ENCODE assay signal across 8 cellular contexts in genomic region chr17:45601605-45602539, GRCh38.
A peak's percentile ranks its signal among the peaks of the same experiment; 100 is the strongest.
DNase-seq lines count a peak whose midpoint lies in the region; ATAC-seq, FAIRE-seq and TF ChIP-seq lines count a peak whose summit lies in the region.
"Not testable (repeated sequence)": the region's sequence is repeated elsewhere in the genome, so short reads cannot be mapped to it uniquely, and the experiment has no call there.

No MANE protein-coding gene starts in this region.

- H3K36me3 ChIP-seq in HUES64 (ENCODE audit: insufficient read depth, low read length); K562 (ENCODE audit: control insufficient read depth, insufficient read depth, low read length); lower lobe of right lung; aorta (ENCODE audit: control insufficient read depth in 1 of 2, insufficient read depth in 2 of 2, low read length in 1 of 2): not testable (repeated sequence)

- DNase-seq in ELF-1 (ENCODE audit: low read depth, low spot score), result peak; percentile 32
- peak in 1 of 4 experiments; percentile 20 for DNase-seq in K562 (ENCODE audit: extremely low read depth in 1 of 4, low spot score in 3 of 4)
- DNase-seq in Right ventricle myocardium inferior (ENCODE audit: missing footprints); right cardiac atrium; lower lobe of right lung; sciatic nerve (ENCODE audit: low spot score); aorta: not testable (repeated sequence)

- not testable (repeated sequence) for H3K79me2 ChIP-seq in K562 (ENCODE audit: control insufficient read depth, insufficient read depth, low read length)

- peak; percentile 67 for ATAC-seq in K562
- ATAC-seq in Right ventricle myocardium inferior, result peak; percentile 31
- peak; percentile 65 to 67 for ATAC-seq in right cardiac atrium
- ATAC-seq in lower lobe of right lung, result peak; percentile 56 to 64
- peak; percentile 45 for ATAC-seq in sciatic nerve
- ATAC-seq in aorta (ENCODE audit: low FRiP score), result peak; percentile 62

- intact Hi-C loops in K562 (cut with micrococcal nuclease); Right ventricle myocardium inferior (cut with DNase I); right cardiac atrium (cut with DNase I); lower lobe of right lung (cut with DNase I); sciatic nerve (cut with DNase I); aorta (cut with DNase I): not testable (repeated sequence)

- not testable (repeated sequence) for TF ChIP-seq POLR2A in K562 (conservative IDR thresholded peaks at IDR 0.05)

- TF ChIP-seq EP300 in K562 (IDR thresholded peaks at IDR 0.05; ENCODE audit: low read length), result not testable (repeated sequence)

- FAIRE-seq in K562 (lab: Jason Lieb, UNC), result not testable (repeated sequence)

- not testable (repeated sequence) for TF ChIP-seq CTCF in K562 (IDR thresholded peaks at IDR 0.05 in 2 of 3, conservative IDR thresholded peaks at IDR 0.05 in 1 of 3; ENCODE audit: insufficient read depth in 2 of 3, low read depth in 1 of 3, low read length in 3 of 3); lower lobe of right lung (IDR thresholded peaks at IDR 0.05)

- CTCF ChIA-PET in K562 (lab: Yijun Ruan, JAX; ENCODE audit: low intra/inter-chr PET ratio), result not testable (repeated sequence)

- TF ChIP-seq RAD21 in K562 (CRISPR knock-in tag; conservative IDR thresholded peaks at IDR 0.05 in 1 of 2, IDR thresholded peaks at IDR 0.05 in 1 of 2), result not testable (repeated sequence)

- not testable (repeated sequence) for H3K9me3 ChIP-seq in HUES64 (ENCODE audit: insufficient read depth, low read depth, low read length); K562 (replicated peaks; ENCODE audit: control insufficient read depth, insufficient read depth, low read depth, low read length); right cardiac atrium (ENCODE audit: control insufficient read depth, low read length); lower lobe of right lung; aorta (ENCODE audit: control insufficient read depth, low read length)

- POLR2A ChIA-PET in K562 (lab: Yijun Ruan, JAX), result not testable (repeated sequence)

- not testable (repeated sequence) for H3K4me1 ChIP-seq in HUES64 (ENCODE audit: insufficient read depth, low read length); K562 (replicated peaks in 1 of 2; ENCODE audit: control insufficient read depth in 2 of 2, insufficient read depth in 2 of 2, low read length in 2 of 2); right cardiac atrium (ENCODE audit: control insufficient read depth, insufficient read depth, low read length); lower lobe of right lung; aorta (ENCODE audit: control insufficient read depth in 1 of 2, insufficient read depth in 2 of 2, low read length in 2 of 2)

- H4K20me1 ChIP-seq in K562 (replicated peaks; ENCODE audit: control insufficient read depth, insufficient read depth, low read length), result not testable (repeated sequence)

- H3K9ac ChIP-seq in HUES64 (ENCODE audit: low read depth, low read length); K562 (ENCODE audit: insufficient read depth in 1 of 2, low read depth in 2 of 2, low read length in 2 of 2): not testable (repeated sequence)

- H2AFZ ChIP-seq in K562 (ENCODE audit: low read depth, low read length), result not testable (repeated sequence)

- H3K27me3 ChIP-seq in HUES64 (ENCODE audit: insufficient read depth, low read length); K562 (ENCODE audit: control insufficient read depth in 2 of 2, insufficient read depth in 2 of 2, low read length in 2 of 2); right cardiac atrium (ENCODE audit: control insufficient read depth, insufficient read depth); lower lobe of right lung (ENCODE audit: low read depth); aorta (ENCODE audit: control insufficient read depth in 1 of 2, insufficient read depth in 2 of 2, low read length in 1 of 2): not testable (repeated sequence)

- WGBS in HUES64, result 74% methylated on average over 13 of the region's 63 CpGs
- WGBS in K562 (ENCODE audit: insufficient coverage, low coverage, missing lambda C conversion rate), result 28% methylated on average over 13 of the region's 63 CpGs
- 69% methylated on average over 24 of the region's 63 CpGs for WGBS in right cardiac atrium
- WGBS in aorta, 2 donors, result 63 to 86% methylated on average over 14 to 24 of the region's 63 CpGs

- H3K9me1 ChIP-seq in K562 (ENCODE audit: control insufficient read depth, insufficient read depth, low read length), result not testable (repeated sequence)

- not testable (repeated sequence) for H3K27ac ChIP-seq in HUES64 (ENCODE audit: low read depth, low read length); K562 (ENCODE audit: extremely low read depth, low read depth, low read length); right cardiac atrium (ENCODE audit: low read length); lower lobe of right lung; aorta (ENCODE audit: low read depth in 1 of 2, low read length in 2 of 2)

- not testable (repeated sequence) for H3K4me2 ChIP-seq in K562 (ENCODE audit: insufficient read depth, low read length)

- in situ Hi-C loops in K562 (cut with MboI), result loop anchor here (5.0 kb wide), 1 partner anchor 640 kb away; no protein-coding TSS in a partner anchor

- H3K4me3 ChIP-seq in HUES64 (ENCODE audit: low read length), result peak overlapping the region; percentile 23; the same call in 1 of the 2 replicates
- not testable (repeated sequence) for H3K4me3 ChIP-seq in K562; right cardiac atrium (ENCODE audit: low read length); lower lobe of right lung; aorta (ENCODE audit: low read length in 2 of 2)

- not testable (repeated sequence) for BruUV-seq in K562 (replicated peaks; lab: Mats Ljungman, UMichigan)

TF ChIP-seq in K562, 482 proteins besides CTCF, POLR2A, EP300 and RAD21:
- TF ChIP-seq NRF1 (conservative IDR thresholded peaks at IDR 0.05 in 1 of 2, IDR thresholded peaks at IDR 0.05 in 1 of 2), result peak; percentile 42 to 60
- TF ChIP-seq, protein P1, sequence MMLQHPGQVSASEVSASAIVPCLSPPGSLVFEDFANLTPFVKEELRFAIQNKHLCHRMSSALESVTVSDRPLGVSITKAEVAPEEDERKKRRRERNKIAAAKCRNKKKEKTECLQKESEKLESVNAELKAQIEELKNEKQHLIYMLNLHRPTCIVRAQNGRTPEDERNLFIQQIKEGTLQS (IDR thresholded peaks at IDR 0.05), result 0 out of 2 replicates have a peak, but pooled peaks have one; percentile 7
- TF ChIP-seq, protein P1 (CRISPR knock-in tag; conservative IDR thresholded peaks at IDR 0.05), result not testable (repeated sequence)
- peak; percentile 43; the same call in 1 of the 2 replicates for TF ChIP-seq ZNF512 (tag; IDR thresholded peaks at IDR 0.05)
